29 cellular contexts compared by ENCODE assay signal in genomic region chr16:80990577-80990976, GRCh38.
"Had no signal": no experiment of that assay in that cellular context is flagged by ENCODE, and none has a peak within 500 bp of the region (broad histone marks: within the 10 kb centered on the region; RNA-seq: fewer than 3 reads in every experiment).

No MANE protein-coding gene starts in this region.

- H3K27me3 ChIP-seq: colonic mucosa, foreskin keratinocyte, gastroesophageal sphincter, heart right ventricle, ovary, spleen, tibial nerve, upper lobe of left lung had no signal

- H3K4me1 ChIP-seq: colonic mucosa, lower lobe of right lung, psoas muscle, tibial nerve, upper lobe of left lung had no signal

- H3K9me3 Mint-ChIP-seq: dendritic cell treated with granulocyte-macrophage colony-stimulating factor and Interleukin-4, amounts not matched to agents 40 ng/mL and 50 ng/mL, for 4 days; endodermal cell; naive thymus-derived CD8-positive, alpha-beta T cell; stimulated activated naive B cell treated with anti-CD40 and anti-IgM and Interleukin-4, amounts not matched to agents 10 μg/mL and 1 μg/mL and 100 μg/mL, for 72 hours; stimulated activated naive CD8-positive, alpha-beta T cell treated with anti-CD3 and anti-CD28 coated beads, Interleukin-15, Interleukin-2, amounts not matched to agents 100 ng/mL and 50 ng/mL, for 24 hours had no signal

- H3K27ac Mint-ChIP-seq: dendritic cell treated with granulocyte-macrophage colony-stimulating factor and Interleukin-4, amounts not matched to agents 40 ng/mL and 50 ng/mL, for 4 days; stimulated activated naive B cell treated with anti-CD40 and anti-IgM and Interleukin-4, amounts not matched to agents 10 μg/mL and 1 μg/mL and 100 μg/mL, for 72 hours; stimulated activated naive CD8-positive, alpha-beta T cell treated with anti-CD3 and anti-CD28 coated beads, Interleukin-15, Interleukin-2, amounts not matched to agents 100 ng/mL and 50 ng/mL, for 24 hours had no signal

- H3K36me3 ChIP-seq: colonic mucosa, lower lobe of right lung, ovary, thoracic aorta, tibial nerve had no signal

- DNase-seq: colonic mucosa; effector CD8-positive, alpha-beta T cell; endodermal cell; foreskin keratinocyte; heart right ventricle; hippocampal formation; left colon; left ventricle myocardium superior; lower lobe of right lung; naive thymus-derived CD8-positive, alpha-beta T cell; occipital lobe; ovary; posterior cingulate gyrus; psoas muscle; right cardiac atrium; spleen; stimulated activated CD4-positive, alpha-beta T cell treated with anti-CD3 and anti-CD28 coated beads, Interleukin-4, amount 100 ng/mL, for 4 hours; stimulated activated naive B cell treated with anti-CD40 and anti-IgM and Interleukin-4, amounts not matched to agents 10 μg/mL and 1 μg/mL and 100 μg/mL, for 72 hours; upper lobe of left lung had no signal

- H3K27me3 Mint-ChIP-seq: dendritic cell treated with granulocyte-macrophage colony-stimulating factor and Interleukin-4, amounts not matched to agents 40 ng/mL and 50 ng/mL, for 4 days; naive thymus-derived CD8-positive, alpha-beta T cell; stimulated activated naive B cell treated with anti-CD40 and anti-IgM and Interleukin-4, amounts not matched to agents 10 μg/mL and 1 μg/mL and 100 μg/mL, for 72 hours; stimulated activated naive CD8-positive, alpha-beta T cell treated with anti-CD3 and anti-CD28 coated beads, Interleukin-15, Interleukin-2, amounts not matched to agents 100 ng/mL and 50 ng/mL, for 24 hours had no signal

- H3K27ac ChIP-seq: colonic mucosa, epithelial cell of prostate, foreskin keratinocyte, gastroesophageal sphincter, heart right ventricle, lower lobe of right lung, ovary, psoas muscle, skin epidermis, spleen, thoracic aorta, tibial nerve, upper lobe of left lung had no signal

- ATAC-seq: esophagus mucosa; foreskin keratinocyte; gastroesophageal sphincter; heart right ventricle; left ventricle myocardium superior; lower lobe of right lung; naive thymus-derived CD8-positive, alpha-beta T cell; psoas muscle; right cardiac atrium; stimulated activated naive B cell treated with anti-CD40 and anti-IgM and Interleukin-4, amounts not matched to agents 10 μg/mL and 1 μg/mL and 100 μg/mL, for 72 hours had no signal

- FAIRE-seq: islet of Langerhans, urothelium cell line had no signal

- H3K9me3 ChIP-seq: colonic mucosa, gastroesophageal sphincter, heart right ventricle, lower lobe of right lung, ovary, psoas muscle, spleen, thoracic aorta, tibial nerve, upper lobe of left lung had no signal

- H3K4me3 Mint-ChIP-seq: dendritic cell treated with granulocyte-macrophage colony-stimulating factor and Interleukin-4, amounts not matched to agents 40 ng/mL and 50 ng/mL, for 4 days; endodermal cell; naive thymus-derived CD8-positive, alpha-beta T cell; stimulated activated naive B cell treated with anti-CD40 and anti-IgM and Interleukin-4, amounts not matched to agents 10 μg/mL and 1 μg/mL and 100 μg/mL, for 72 hours; stimulated activated naive CD8-positive, alpha-beta T cell treated with anti-CD3 and anti-CD28 coated beads, Interleukin-15, Interleukin-2, amounts not matched to agents 100 ng/mL and 50 ng/mL, for 24 hours had no signal

- H3K4me3 ChIP-seq: colonic mucosa, gastroesophageal sphincter, heart right ventricle, lower lobe of right lung, ovary, psoas muscle, skin epidermis, spleen, thoracic aorta, tibial nerve, upper lobe of left lung had no signal
